ENCODE assay signal across 10 cellular contexts in genomic region chr17:55436224-55437164, GRCh38. TPM values are rescaled to one million over a fixed set of nuclear protein-coding genes. Genes with fewer than 3 reads are reported as not detected.
DNase-seq lines count a peak whose midpoint lies in the region; ATAC-seq and TF ChIP-seq lines count a peak whose summit lies in the region.
"Had no signal": no experiment of that assay in that cellular context is flagged by ENCODE, and none has a peak within 500 bp of the region (broad histone marks: within the 10 kb centered on the region; RNA-seq: fewer than 3 reads in every experiment).

No MANE protein-coding gene starts in this region.

- CTCF ChIA-PET in activated naive CD4-positive, alpha-beta T cell treated with anti-CD3 and anti-CD28 coated beads for 36 hours (lab: Charles Lee), result no interaction called here

- H3K27ac Mint-ChIP-seq in naive B cell, result peak overlapping the region in 2 of 6 donors; percentile 34 to 94
- no peak overlapping the region for H3K27ac Mint-ChIP-seq in activated naive CD4-positive, alpha-beta T cell treated with anti-CD3 and anti-CD28 coated beads for 36 hours

- peaks cover 31 to 35% (median 34%) of the 10 kb centered on the region in 3 donors for H3K4me1 Mint-ChIP-seq in naive B cell
- peaks cover 33% of the 10 kb centered on the region for H3K4me1 Mint-ChIP-seq in activated naive CD4-positive, alpha-beta T cell treated with anti-CD3 and anti-CD28 coated beads for 36 hours (ENCODE audit: low read depth)

- H3K4me3 Mint-ChIP-seq in naive B cell, result peak overlapping the region; percentile 42 to 85 (median 64)
- H3K4me3 Mint-ChIP-seq in activated naive CD4-positive, alpha-beta T cell treated with anti-CD3 and anti-CD28 coated beads for 36 hours, result no peak overlapping the region

- peaks cover 0 to 9% (median 0%) of the 10 kb centered on the region in 3 donors for H3K27me3 Mint-ChIP-seq in naive B cell
- peaks cover 4% of the 10 kb centered on the region for H3K27me3 Mint-ChIP-seq in activated naive CD4-positive, alpha-beta T cell treated with anti-CD3 and anti-CD28 coated beads for 36 hours (ENCODE audit: low read depth)

- peaks cover 0 to 2% (median 0%) of the 10 kb centered on the region in 7 donors for H3K9me3 Mint-ChIP-seq in naive B cell
- no peaks in the 10 kb centered on the region for H3K9me3 Mint-ChIP-seq in activated naive CD4-positive, alpha-beta T cell treated with anti-CD3 and anti-CD28 coated beads for 36 hours

- DNase-seq in naive B cell (no peak), coronary artery (ENCODE audit: low spot score) (no peak), NCI-H345 treated with DMSO at 0.1 percent for 48 hours (lab: John Stamatoyannopoulos, UW; ENCODE audit: unreplicated experiment) (no peak)
- DNase-seq in activated naive CD4-positive, alpha-beta T cell treated with anti-CD3 and anti-CD28 coated beads for 36 hours, result no peak
- DNase-seq: GOT3, NCI-H526 treated with DMSO at 0.1 percent for 48 hours had no signal

- ATAC-seq in GM18867 (IDR thresholded peaks at IDR 0.05; ENCODE audit: unreplicated experiment) (peak; percentile 14), GM21529 (IDR thresholded peaks at IDR 0.05; ENCODE audit: unreplicated experiment) (peak; percentile 14), HG03432 (IDR thresholded peaks at IDR 0.05; ENCODE audit: unreplicated experiment) (peak; percentile 21), naive B cell (ENCODE audit: low read depth in 2 of 2) (no peak)

- intact Hi-C loops in activated naive CD4-positive, alpha-beta T cell treated with anti-CD3 and anti-CD28 coated beads for 36 hours (cut with micrococcal nuclease), result loop anchor here (1.0 to 2.0 kb wide), 2 partner anchors 16 to 23 kb away; partner anchors contain the start of gene MMD

- no peak overlapping the region for H3K27ac ChIP-seq in coronary artery
- H3K27ac ChIP-seq: suprapubic skin had no signal

- H3K36me3 Mint-ChIP-seq in naive B cell, result no peaks in the 10 kb centered on the region
- H3K36me3 Mint-ChIP-seq in activated naive CD4-positive, alpha-beta T cell treated with anti-CD3 and anti-CD28 coated beads for 36 hours (ENCODE audit: low read depth), result no peaks in the 10 kb centered on the region

- no peak overlapping the region for H3K4me3 ChIP-seq in coronary artery
- H3K4me3 ChIP-seq: suprapubic skin had no signal

- no peak for TF ChIP-seq CTCF in coronary artery (IDR thresholded peaks at IDR 0.05)

RNA-seq across cellular contexts. Expression of gene MMD, which starts 14.9 kb away (rescaled TPM):
- polyA plus RNA-seq in naive B cell (ENCODE audit: low read depth in 6 of 6), result 10 to 100 TPM; 21.3 to 53.8 (median 32.0) TPM
- total RNA-seq in activated naive CD4-positive, alpha-beta T cell treated with anti-CD3 and anti-CD28 coated beads for 36 hours, result 10 to 100 TPM; 26.2 to 27.7 TPM

Comparison
In these comparisons a context has a peak if more than half of its experiments do, and no peak if none do; other contexts are left out.
1. ATAC-seq: peak in GM18867 (single experiment), GM21529 (single experiment) and HG03432 (single experiment); none in naive B cell (0 of 2).